In the genomic region with DNA sequence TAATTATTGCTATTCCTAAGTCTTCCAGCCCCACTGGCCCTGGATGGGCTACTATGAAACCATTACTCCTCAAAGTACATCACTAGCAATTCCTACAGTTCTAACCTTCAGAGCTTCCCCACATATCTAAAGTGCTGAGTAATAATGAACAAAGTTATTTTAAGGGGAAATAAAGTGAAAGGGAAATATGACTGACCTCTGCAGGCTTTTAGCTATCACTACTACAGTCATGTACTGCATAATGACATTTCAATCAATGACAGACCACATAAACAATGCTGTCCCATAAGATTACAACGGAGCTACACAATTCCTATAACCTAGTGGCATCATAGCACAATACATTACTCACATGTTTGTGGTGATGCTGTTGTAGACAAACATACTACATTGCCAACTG, we compare ENCODE assay signal across 10 cellular contexts. TPM values are rescaled to one million over a fixed set of nuclear protein-coding genes. Genes with fewer than 3 reads are reported as not detected.
DNase-seq lines count a peak whose midpoint lies in the region; ATAC-seq and TF ChIP-seq lines count a peak whose summit lies in the region.
"Had no signal": no experiment of that assay in that cellular context is flagged by ENCODE, and none has a peak within 500 bp of the region (broad histone marks: within the 10 kb centered on the region; RNA-seq: fewer than 3 reads in every experiment).

No MANE protein-coding gene starts in this region.

- H3K27me3 Mint-ChIP-seq in endothelial cell (ENCODE audit: unreplicated experiment), result no peaks in the 10 kb centered on the region
- H3K27me3 Mint-ChIP-seq: effector memory CD8-positive, alpha-beta T cell had no signal

- DNase-seq in GM13976 (ENCODE audit: low spot score) (no peak), M059J (ENCODE audit: low read depth) (peak; percentile 42), foreskin keratinocyte (no peak), ecto neural progenitor cell (ENCODE audit: low spot score) (no peak), left ventricle myocardium inferior (no peak), endothelial cell (ENCODE audit: low spot score) (no peak)
- DNase-seq: effector memory CD8-positive, alpha-beta T cell; pancreas had no signal

- H3K9me3 Mint-ChIP-seq in endothelial cell (ENCODE audit: unreplicated experiment), result no peaks in the 10 kb centered on the region
- H3K9me3 Mint-ChIP-seq: effector memory CD8-positive, alpha-beta T cell had no signal

- peak; percentile 13 for TF ChIP-seq CTCF in GM13976 (IDR thresholded peaks at IDR 0.05; ENCODE audit: borderline replicate concordance, control extremely low read depth, extremely low read depth, insufficient read depth, missing control alignments)
- peak; percentile 17 for TF ChIP-seq CTCF in foreskin keratinocyte (conservative IDR thresholded peaks at IDR 0.05)
- no peak for TF ChIP-seq CTCF in left ventricle myocardium inferior (IDR thresholded peaks at IDR 0.05; ENCODE audit: borderline replicate concordance)
- no peak for TF ChIP-seq CTCF in endothelial cell (IDR thresholded peaks at IDR 0.05; ENCODE audit: unreplicated experiment)

- ATAC-seq in GM21825 (IDR thresholded peaks at IDR 0.05; ENCODE audit: unreplicated experiment) (peak; percentile 50), foreskin keratinocyte (peak; percentile 7), HG02763 (IDR thresholded peaks at IDR 0.05; ENCODE audit: unreplicated experiment) (no peak)
- ATAC-seq: effector memory CD8-positive, alpha-beta T cell had no signal

- peaks cover 10% of the 10 kb centered on the region for H3K36me3 Mint-ChIP-seq in endothelial cell (ENCODE audit: low read depth, unreplicated experiment)

- in situ Hi-C loops in GM13976 (cut with MboI; ENCODE audit: low sequenced_read_pairs, unreplicated experiment), result no loop called here

- no peaks in the 10 kb centered on the region for H3K4me1 ChIP-seq in foreskin keratinocyte
- H3K4me1 ChIP-seq in left ventricle myocardium inferior, result peaks cover 16% of the 10 kb centered on the region

- no peak overlapping the region for H3K4me3 Mint-ChIP-seq in endothelial cell (ENCODE audit: unreplicated experiment)
- H3K4me3 Mint-ChIP-seq: effector memory CD8-positive, alpha-beta T cell had no signal

- intact Hi-C loops in left ventricle myocardium inferior (cut with micrococcal nuclease), result no loop called here

- H3K27ac ChIP-seq in foreskin keratinocyte (no peak overlapping the region), left ventricle myocardium inferior (replicated peaks) (no peak overlapping the region)
- H3K27ac ChIP-seq: pancreas had no signal

- H3K4me1 Mint-ChIP-seq in endothelial cell (ENCODE audit: unreplicated experiment), result no peaks in the 10 kb centered on the region

- H3K27ac Mint-ChIP-seq in endothelial cell (ENCODE audit: unreplicated experiment), result no peak overlapping the region
- H3K27ac Mint-ChIP-seq: effector memory CD8-positive, alpha-beta T cell had no signal

- no peaks in the 10 kb centered on the region for H3K9me3 ChIP-seq in left ventricle myocardium inferior (replicated peaks)
- H3K9me3 ChIP-seq: pancreas had no signal

- H3K27me3 ChIP-seq in foreskin keratinocyte, result no peaks in the 10 kb centered on the region
- no peaks in the 10 kb centered on the region for H3K27me3 ChIP-seq in left ventricle myocardium inferior (ENCODE audit: low read depth)
- H3K27me3 ChIP-seq: pancreas had no signal

- no peak overlapping the region for H3K4me3 ChIP-seq in left ventricle myocardium inferior
- H3K4me3 ChIP-seq: pancreas had no signal

- peaks cover 76% of the 10 kb centered on the region for H3K36me3 ChIP-seq in left ventricle myocardium inferior

RNA-seq across cellular contexts. Expression of gene ZBTB41, which starts 22.1 kb away (rescaled TPM):
- 9.8 and 10.5 TPM in 2 replicates for total RNA-seq in M059J (2014; rRNA removed; shearing (Covaris generic))
- total RNA-seq in foreskin keratinocyte (9.5 and 9.6 TPM in 2 replicates), left ventricle myocardium inferior (9.5 TPM), endothelial cell (ENCODE audit: unreplicated experiment) (7.6 TPM)
- 1.2 and 1.3 TPM in 2 replicates for polyA plus RNA-seq in foreskin keratinocyte

RNA-seq across cellular contexts. Expression of gene ASPM, which starts 32.5 kb away (rescaled TPM):
- 39.8 and 62.1 TPM in 2 replicates for total RNA-seq in M059J (2014; rRNA removed; shearing (Covaris generic))
- total RNA-seq in foreskin keratinocyte, result 32.6 and 39.2 TPM in 2 replicates
- polyA plus RNA-seq in foreskin keratinocyte, result 7.7 and 10.9 TPM in 2 replicates
- 0.44 TPM for total RNA-seq in left ventricle myocardium inferior
- total RNA-seq in endothelial cell (ENCODE audit: unreplicated experiment), result 9.4 TPM

Comparison
In these comparisons a context has a peak if more than half of its experiments do, and no peak if none do; other contexts are left out.
1. CTCF ChIP-seq: peak in GM13976 (single experiment) and foreskin keratinocyte (single experiment); none in left ventricle myocardium inferior (single experiment) and endothelial cell (single experiment).